10 cellular contexts compared by ENCODE assay signal in genomic region chr17:60598001-60598736, GRCh38. TPM values are rescaled to one million over a fixed set of nuclear protein-coding genes. Genes with fewer than 3 reads are reported as not detected.
DNase-seq lines count a peak whose midpoint lies in the region; ATAC-seq and TF ChIP-seq lines count a peak whose summit lies in the region.
"Had no signal": no experiment of that assay in that cellular context is flagged by ENCODE, and none has a peak within 500 bp of the region (broad histone marks: within the 10 kb centered on the region; RNA-seq: fewer than 3 reads in every experiment).

No MANE protein-coding gene starts in this region.

- no peaks in the 10 kb centered on the region for H3K9me3 Mint-ChIP-seq in MCF 10A (ENCODE audit: unreplicated experiment)

- H3K27ac ChIP-seq in breast epithelium: peak overlapping the region in 1 of 2 donors; percentile 35
- H3K27ac ChIP-seq in SJCRH30: peak overlapping the region; percentile 96
- H3K27ac ChIP-seq in hepatocyte: peak overlapping the region; percentile 97
- peak overlapping the region; percentile 98 for H3K27ac ChIP-seq in upper lobe of right lung

- H3K4me2 ChIP-seq in hepatocyte: peak overlapping the region; percentile 89

- H3K27ac Mint-ChIP-seq in MCF 10A (ENCODE audit: low read depth, unreplicated experiment): no peak overlapping the region

- CTCF ChIA-PET in MCF 10A (lab: Yijun Ruan, JAX): interaction anchor here (0.7 to 1.3 kb wide), 2 partner anchors 10 to 26 kb away, joined by 3 to 5 read pairs; no protein-coding TSS in a partner anchor

- POLR2A ChIA-PET in MCF 10A (lab: Yijun Ruan, JAX): interaction anchor here (0.6 to 8.7 kb wide), 10 partner anchors 7 to 137 kb away, joined by 3 to 113 read pairs (median 7); partner anchors contain the start of gene APPBP2

- H3K27me3 ChIP-seq in breast epithelium (no peaks in the 10 kb centered on the region), SJCRH30 (no peaks in the 10 kb centered on the region), hepatocyte (no peaks in the 10 kb centered on the region), upper lobe of right lung (no peaks in the 10 kb centered on the region)

- H3K4me1 ChIP-seq in breast epithelium: peaks cover 0 to 4% of the 10 kb centered on the region in 2 donors
- peaks cover 8% of the 10 kb centered on the region for H3K4me1 ChIP-seq in SJCRH30
- peaks cover 6% of the 10 kb centered on the region for H3K4me1 ChIP-seq in hepatocyte (ENCODE audit: insufficient read depth)
- peaks cover 16% of the 10 kb centered on the region for H3K4me1 ChIP-seq in upper lobe of right lung

- peak overlapping the region; percentile 82 for H2AFZ ChIP-seq in hepatocyte

- DNase-seq in MCF 10A (ENCODE audit: unreplicated experiment) (no peak), breast epithelium (ENCODE audit: low spot score in 2 of 2) (no peak), SJCRH30 (peak in 1 of 2 experiments; percentile 8), hepatocyte (ENCODE audit: low spot score) (no peak), upper lobe of right lung (no peak), DMS53 (lab: John Stamatoyannopoulos, UW) (no peak), cardiac septum (ENCODE audit: low spot score) (no peak)
- DNase-seq: caudate nucleus, T1000 had no signal

- peaks cover 5% of the 10 kb centered on the region for H4K20me1 ChIP-seq in hepatocyte (ENCODE audit: insufficient read depth, poor library complexity, severe bottlenecking)

- H3K36me3 Mint-ChIP-seq in MCF 10A (ENCODE audit: insufficient read depth, unreplicated experiment): no peaks in the 10 kb centered on the region

- peak overlapping the region; percentile 9 for H3K4me3 Mint-ChIP-seq in MCF 10A (ENCODE audit: unreplicated experiment)

- no peak for TF ChIP-seq POLR2A in breast epithelium (IDR thresholded peaks at IDR 0.05)

- peaks cover 6% of the 10 kb centered on the region for H3K4me1 Mint-ChIP-seq in MCF 10A (ENCODE audit: insufficient read depth, unreplicated experiment)

- ATAC-seq in upper lobe of right lung: no peak
- ATAC-seq in GM21447 (IDR thresholded peaks at IDR 0.05; ENCODE audit: unreplicated experiment): no peak

- H3K9me3 ChIP-seq in breast epithelium (no peaks in the 10 kb centered on the region), SJCRH30 (replicated peaks) (no peaks in the 10 kb centered on the region), hepatocyte (ENCODE audit: low read depth) (no peaks in the 10 kb centered on the region), upper lobe of right lung (no peaks in the 10 kb centered on the region)

- TF ChIP-seq CTCF in MCF 10A (IDR thresholded peaks at IDR 0.05; ENCODE audit: unreplicated experiment) (no peak), breast epithelium (IDR thresholded peaks at IDR 0.05) (no peak), hepatocyte (IDR thresholded peaks at IDR 0.05; ENCODE audit: poor library complexity) (no peak), upper lobe of right lung (IDR thresholded peaks at IDR 0.05) (no peak)

- H3K4me3 ChIP-seq in breast epithelium: no peak overlapping the region
- H3K4me3 ChIP-seq in SJCRH30: peak overlapping the region; percentile 80
- H3K4me3 ChIP-seq in hepatocyte: no peak overlapping the region
- H3K4me3 ChIP-seq in upper lobe of right lung: no peak overlapping the region

- no peaks in the 10 kb centered on the region for H3K9me2 ChIP-seq in hepatocyte (replicated peaks; ENCODE audit: insufficient read depth)

- no peaks in the 10 kb centered on the region for H3K27me3 Mint-ChIP-seq in MCF 10A (ENCODE audit: insufficient read depth, unreplicated experiment)

- intact Hi-C loops in MCF 10A (cut with micrococcal nuclease): no loop called here
- intact Hi-C loops in breast epithelium (cut with DNase I; ENCODE audit: low total_unique reads): no loop called here
- intact Hi-C loops in upper lobe of right lung (cut with DNase I): no loop called here
- intact Hi-C loops in cardiac septum (cut with DNase I): no loop called here

- no TSS peak for BruUV-seq in MCF 10A (replicated peaks; lab: Mats Ljungman, UMichigan)

- 81% methylated on average over 7 of the region's 7 CpGs for WGBS in hepatocyte (ENCODE audit: low lambda C conversion rate, missing lambda C conversion rate)

- H3K79me2 ChIP-seq in hepatocyte: peaks cover 28% of the 10 kb centered on the region

- H3K36me3 ChIP-seq in breast epithelium: no peaks in the 10 kb centered on the region
- no peaks in the 10 kb centered on the region for H3K36me3 ChIP-seq in SJCRH30
- H3K36me3 ChIP-seq in hepatocyte (replicated peaks; ENCODE audit: insufficient read depth, low read depth): no peaks in the 10 kb centered on the region
- H3K36me3 ChIP-seq in upper lobe of right lung: no peaks in the 10 kb centered on the region

RNA-seq across cellular contexts. Expression of gene PPM1D, which starts 1.8 kb away (rescaled TPM):
- total RNA-seq in MCF 10A (2022) (14.3 and 16.1 TPM in 2 replicates), breast epithelium (10 to 100 TPM; 12.3 to 19.6 (median 14.7) TPM), hepatocyte (12.6 and 18.3 TPM in 2 replicates), upper lobe of right lung (22.3 TPM), cardiac septum (6.2 TPM)
- 10.8 TPM in 2 replicates for total RNA-seq in SJCRH30 (2014; rRNA removed; shearing (Covaris generic))
- 12.8 and 18.6 TPM in 2 replicates for polyA plus RNA-seq in hepatocyte
